ENCODE assay signal across 8 cellular contexts in the genomic region with DNA sequence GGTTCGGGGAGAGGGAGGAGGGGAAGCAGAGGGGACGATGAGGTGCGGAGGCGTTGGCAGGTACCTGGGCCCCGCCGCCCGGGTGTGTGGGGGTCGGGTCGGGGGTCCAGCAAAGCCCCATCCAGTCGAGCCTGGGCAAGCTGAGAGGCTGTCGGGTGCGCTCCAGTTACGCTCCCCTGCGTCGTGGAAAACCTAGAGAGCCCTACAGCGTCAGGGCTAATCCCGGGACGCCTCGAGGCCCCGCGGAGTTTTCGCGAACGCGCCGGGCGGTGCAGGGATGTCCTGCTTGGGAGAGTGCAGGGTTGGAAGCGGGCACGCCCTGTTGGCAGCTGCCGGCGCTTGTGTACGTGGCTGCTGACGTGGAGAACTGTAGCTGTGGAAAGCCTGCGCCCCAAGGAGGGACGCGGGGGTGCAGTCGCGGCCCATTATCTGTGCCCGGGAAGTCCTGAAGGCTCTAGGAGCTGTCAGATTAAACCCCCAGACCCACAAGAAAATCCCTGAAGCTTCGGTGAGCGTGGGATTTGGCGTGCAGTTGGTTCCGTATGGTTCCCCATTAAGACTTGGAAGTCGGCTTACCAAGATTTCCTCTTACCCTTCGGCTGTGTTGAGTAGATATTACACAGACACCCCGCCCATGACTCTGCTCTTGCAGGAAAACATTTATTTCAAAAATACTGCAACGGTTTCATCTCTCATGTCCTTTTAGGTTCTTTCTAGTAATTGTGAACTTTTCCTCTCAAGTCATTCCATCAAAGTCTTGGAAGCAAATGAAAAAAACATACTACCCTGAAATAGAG. TPM values are rescaled to one million over a fixed set of nuclear protein-coding genes. Genes with fewer than 3 reads are reported as not detected.
DNase-seq lines count a peak whose midpoint lies in the region; ATAC-seq and FAIRE-seq lines count a peak whose summit lies in the region.

No MANE protein-coding gene starts in this region.

- no peaks in the 10 kb centered on the region for H3K36me3 ChIP-seq in effector memory CD4-positive, alpha-beta T cell (ENCODE audit: control insufficient read depth, insufficient read depth, low read length)

- H3K9me3 ChIP-seq in effector memory CD4-positive, alpha-beta T cell (ENCODE audit: control insufficient read depth, low read length): no peaks in the 10 kb centered on the region

- peaks cover 4% of the 10 kb centered on the region for H3K36me3 Mint-ChIP-seq in activated CD8-positive, alpha-beta T cell treated with anti-CD3 and anti-CD28 coated beads, Interleukin-2, amount 10 ng/mL, durations not matched to agents 7 days and 5 days (ENCODE audit: low read depth)

- H3K27me3 ChIP-seq in effector memory CD4-positive, alpha-beta T cell (replicated peaks; ENCODE audit: control insufficient read depth, insufficient read depth, low read length, poor library complexity, severe bottlenecking): no peaks in the 10 kb centered on the region

- peaks cover 7% of the 10 kb centered on the region for H3K4me1 ChIP-seq in effector memory CD4-positive, alpha-beta T cell (ENCODE audit: control insufficient read depth, insufficient read depth, low read length, poor library complexity, severe bottlenecking)

- H3K27ac ChIP-seq in effector memory CD4-positive, alpha-beta T cell (ENCODE audit: insufficient read depth, low read length, poor library complexity, severe bottlenecking): peak overlapping the region; percentile 89

- peak overlapping the region; percentile 84 for H3K4me3 ChIP-seq in effector memory CD4-positive, alpha-beta T cell (ENCODE audit: insufficient read depth, low read depth, low read length, poor library complexity, severe bottlenecking)

- no peaks in the 10 kb centered on the region for H3K9me3 Mint-ChIP-seq in activated CD8-positive, alpha-beta T cell treated with anti-CD3 and anti-CD28 coated beads, Interleukin-2, amount 10 ng/mL, durations not matched to agents 7 days and 5 days (ENCODE audit: insufficient read depth)

- H3K27me3 Mint-ChIP-seq in activated CD8-positive, alpha-beta T cell treated with anti-CD3 and anti-CD28 coated beads, Interleukin-2, amount 10 ng/mL, durations not matched to agents 7 days and 5 days (ENCODE audit: low read depth): no peaks in the 10 kb centered on the region

- peak overlapping the region; percentile 85 for H3K4me3 Mint-ChIP-seq in activated CD8-positive, alpha-beta T cell treated with anti-CD3 and anti-CD28 coated beads, Interleukin-2, amount 10 ng/mL, durations not matched to agents 7 days and 5 days

- peak overlapping the region; percentile 95 for H3K27ac Mint-ChIP-seq in activated CD8-positive, alpha-beta T cell treated with anti-CD3 and anti-CD28 coated beads, Interleukin-2, amount 10 ng/mL, durations not matched to agents 7 days and 5 days

- H3K4me1 Mint-ChIP-seq in activated CD8-positive, alpha-beta T cell treated with anti-CD3 and anti-CD28 coated beads, Interleukin-2, amount 10 ng/mL, durations not matched to agents 7 days and 5 days (ENCODE audit: low read depth): peaks cover 46% of the 10 kb centered on the region

- FAIRE-seq in A204.1 (lab: Jason Lieb, UNC) (peak; percentile 93), GM18507 (lab: Jason Lieb, UNC) (peak; percentile 67)

- peak; percentile 30 for ATAC-seq in HG02981 (IDR thresholded peaks at IDR 0.05; ENCODE audit: unreplicated experiment)
- peak; percentile 75 for ATAC-seq in activated CD8-positive, alpha-beta T cell treated with anti-CD3 and anti-CD28 coated beads, Interleukin-2, amount 10 ng/mL, durations not matched to agents 7 days and 5 days

- POLR2A ChIA-PET in activated CD8-positive, alpha-beta T cell treated with anti-CD3 and anti-CD28 coated beads, Interleukin-2, amount 10 ng/mL, durations not matched to agents 7 days and 5 days (lab: Charles Lee): interaction anchor here (0.6 to 3.2 kb wide), 15 partner anchors 12 to 168 kb away, joined by 3 to 20 read pairs (median 4); a partner anchor contains a TSS

- DNase-seq in GM18507 (ENCODE audit: extremely low spot score, insufficient read length, low read depth) (no peak), NCI-H226 (peak; percentile 99), midbrain (lab: John Stamatoyannopoulos, UW) (peak; percentile 81)
- DNase-seq in activated CD8-positive, alpha-beta T cell treated with anti-CD3 and anti-CD28 coated beads, Interleukin-2, amount 10 ng/mL, durations not matched to agents 7 days and 5 days: peak; percentile 87
- DNase-seq in effector memory CD4-positive, alpha-beta T cell: peak; percentile 53 to 71 (median 70)
- peak; percentile 40 to 55 for DNase-seq in stimulated activated CD8-positive, alpha-beta memory T cell treated with anti-CD3 and anti-CD28 coated beads, Interleukin-15, amount 100 ng/mL, for 4 hours (ENCODE audit: low read depth in 2 of 2)

- CTCF ChIA-PET in activated CD8-positive, alpha-beta T cell treated with anti-CD3 and anti-CD28 coated beads, Interleukin-2, amount 10 ng/mL, durations not matched to agents 7 days and 5 days (lab: Charles Lee): interaction anchor here (1.1 to 1.2 kb wide), 3 partner anchors 72 to 140 kb away, joined by 3 to 6 read pairs (median 5); no protein-coding TSS in a partner anchor

RNA-seq across cellular contexts. Expression of a gene that starts 11.3 kb away (rescaled TPM):
- 100 to 1,000 TPM; 194 to 200 TPM for total RNA-seq in activated CD8-positive, alpha-beta T cell treated with anti-CD3 and anti-CD28 coated beads, Interleukin-2, amount 10 ng/mL, durations not matched to agents 7 days and 5 days
